Comparison of ENCODE assay signal across 8 cellular contexts in genomic region chr7:104207731-104208420, GRCh38. TPM values are rescaled to one million over a fixed set of nuclear protein-coding genes. Genes with fewer than 3 reads are reported as not detected.
DNase-seq lines count a peak whose midpoint lies in the region; ATAC-seq and TF ChIP-seq lines count a peak whose summit lies in the region.

Gene ORC5, minus strand, starts transcription at chr7:104208013. Its CDS starts 109 bp downstream, at chr7:104207904.

- peak within 1 kb of the TSS; percentile 97 for H3K14ac ChIP-seq in IMR-90 (replicated peaks; ENCODE audit: low read depth, low read length)

- no peak within 1 kb of the TSS; the same call in 2 of the 3 replicates for H2BK15ac ChIP-seq in IMR-90 (ENCODE audit: low read depth, low read length)

- H2BK120ac ChIP-seq in IMR-90 (ENCODE audit: low read depth, low read length): no peak within 1 kb of the TSS; the same call in 1 of the 2 replicates

- H2AK9ac ChIP-seq in IMR-90 (replicated peaks; ENCODE audit: low read depth, low read length, poor library complexity): peak within 1 kb of the TSS; percentile 91

- peak within 1 kb of the TSS; percentile 72 for H2AK5ac ChIP-seq in IMR-90 (ENCODE audit: low read depth, low read length)

- no TSS peak for BruUV-seq in IMR-90 (replicated peaks; lab: Mats Ljungman, UMichigan)

- intact Hi-C loops in IMR-90 (cut with micrococcal nuclease): loop anchor here (2.0 kb wide), 1 partner anchor 71 kb away; no protein-coding TSS in a partner anchor
- intact Hi-C loops in naive thymus-derived CD4-positive, alpha-beta T cell (cut with micrococcal nuclease): loop anchor here (1.0 to 10.0 kb wide), 10 partner anchors 861 to 1324 kb away; partner anchors contain the start of genes ARMC10 (in 2 of the 2), FBXL13 (in 2 of the 2), PMPCB (in 2 of the 2) and RINT1 (in 2 of the 2)

- H3K27me3 ChIP-seq in IMR-90 (ENCODE audit: control insufficient read depth, insufficient read depth, low read length) (no peaks in the 10 kb centered on the region), Peyer's patch (no peaks in the 10 kb centered on the region)
- H3K27me3 ChIP-seq in naive thymus-derived CD4-positive, alpha-beta T cell (ENCODE audit: control insufficient read depth in 2 of 2, insufficient read depth in 2 of 2, low read length in 2 of 2): no peaks in the 10 kb centered on the region

- 0% methylated on average over 9 of the region's 47 CpGs; no CpG with 5 or more reads in 1 of the 2 experiments for WGBS in IMR-90 (ENCODE audit: extremely low coverage in 2 of 2, insufficient read length in 1 of 2), 2 experiments

- peak within 1 kb of the TSS; percentile 37 for H4K91ac ChIP-seq in IMR-90 (ENCODE audit: insufficient read depth, low read depth, low read length)

- peak within 1 kb of the TSS; percentile 96 to 100 for H3K4me3 Mint-ChIP-seq in activated T-cell treated with anti-CD3 and anti-CD28 coated beads, Interleukin-2, amount 50 U/mL, for 72 hours
- H3K4me3 Mint-ChIP-seq in naive thymus-derived CD4-positive, alpha-beta T cell: peak within 1 kb of the TSS; percentile 91 to 99 (median 95)
- H3K4me3 Mint-ChIP-seq in stimulated activated naive B cell treated with anti-CD40 and anti-IgM and Interleukin-4, amounts not matched to agents 10 μg/mL and 1 μg/mL and 100 μg/mL, for 72 hours: peak within 1 kb of the TSS; percentile 96 to 99

- H3K4ac ChIP-seq in IMR-90 (ENCODE audit: low read depth, low read length): peak within 1 kb of the TSS; percentile 95

- no peaks in the 10 kb centered on the region for H3K9me3 ChIP-seq in IMR-90 (ENCODE audit: control insufficient read depth, insufficient read depth, low read length)
- H3K9me3 ChIP-seq in Peyer's patch: no peaks in the 10 kb centered on the region
- no peaks in the 10 kb centered on the region for H3K9me3 ChIP-seq in naive thymus-derived CD4-positive, alpha-beta T cell (ENCODE audit: control insufficient read depth in 2 of 3, low read length in 3 of 3)

- H3K9ac ChIP-seq in IMR-90 (ENCODE audit: low read depth, low read length): peak within 1 kb of the TSS; percentile 92

- H3K4me1 ChIP-seq in IMR-90 (ENCODE audit: control insufficient read depth, insufficient read depth, low read length) (peaks cover 2% of the 10 kb centered on the region; the same call in 1 of the 2 replicates), Peyer's patch (peaks cover 0 to 21% (median 0%) of the 10 kb centered on the region in 4 donors)
- H3K4me1 ChIP-seq in naive thymus-derived CD4-positive, alpha-beta T cell (ENCODE audit: control insufficient read depth in 2 of 2, insufficient read depth in 2 of 2, low read length in 2 of 2): peaks cover 15 to 17% of the 10 kb centered on the region in 2 donors

- H3K4me2 ChIP-seq in IMR-90 (ENCODE audit: low read depth, low read length): peak within 1 kb of the TSS; percentile 92

- peak within 1 kb of the TSS; percentile 65 to 94 for H4K8ac ChIP-seq in IMR-90 (ENCODE audit: low read depth in 2 of 2, low read length in 2 of 2)

- H2AFZ ChIP-seq in IMR-90 (replicated peaks; ENCODE audit: low read length, poor library complexity): peak within 1 kb of the TSS; percentile 94

- dilution Hi-C loops in IMR-90 (cut with HindIII; ENCODE audit: low sequenced_read_pairs, unreplicated experiment): no loop called here

- peak within 1 kb of the TSS; percentile 95 for H3K23ac ChIP-seq in IMR-90 (ENCODE audit: low read depth, low read length)

- H4K20me1 ChIP-seq in IMR-90 (ENCODE audit: insufficient read depth, low read length): no peaks in the 10 kb centered on the region

- H3K56ac ChIP-seq in IMR-90 (ENCODE audit: extremely low read depth, insufficient read depth, low read length): peak within 1 kb of the TSS; percentile 75

- peak within 1 kb of the TSS; percentile 99 for H3K27ac Mint-ChIP-seq in activated T-cell treated with anti-CD3 and anti-CD28 coated beads, Interleukin-2, amount 50 U/mL, for 72 hours
- peak within 1 kb of the TSS; percentile 88 to 98 (median 93) for H3K27ac Mint-ChIP-seq in naive thymus-derived CD4-positive, alpha-beta T cell
- peak within 1 kb of the TSS; percentile 97 for H3K27ac Mint-ChIP-seq in stimulated activated naive B cell treated with anti-CD40 and anti-IgM and Interleukin-4, amounts not matched to agents 10 μg/mL and 1 μg/mL and 100 μg/mL, for 72 hours

- H3K36me3 ChIP-seq in IMR-90 (ENCODE audit: control insufficient read depth, insufficient read depth, low read length) (peaks cover 3% of the 10 kb centered on the region), Peyer's patch (peaks cover 0 to 4% (median 0%) of the 10 kb centered on the region in 3 donors)
- H3K36me3 ChIP-seq in naive thymus-derived CD4-positive, alpha-beta T cell (ENCODE audit: control insufficient read depth in 2 of 3, insufficient read depth in 3 of 3, low read length in 3 of 3): peaks cover 0 to 14% (median 0%) of the 10 kb centered on the region in 3 experiments

- ATAC-seq in GM21528 (IDR thresholded peaks at IDR 0.05; ENCODE audit: low FRiP score, unreplicated experiment): peak; percentile 100
- peak; percentile 99 for ATAC-seq in IMR-90 (ENCODE audit: low read depth)
- peak; percentile 100 for ATAC-seq in activated T-cell treated with anti-CD3 and anti-CD28 coated beads, Interleukin-2, amount 50 U/mL, for 72 hours (replicated peaks in 1 of 2)
- ATAC-seq in naive thymus-derived CD4-positive, alpha-beta T cell: peak; percentile 99
- peak; percentile 100 for ATAC-seq in stimulated activated naive B cell treated with anti-CD40 and anti-IgM and Interleukin-4, amounts not matched to agents 10 μg/mL and 1 μg/mL and 100 μg/mL, for 72 hours (replicated peaks)

- TF ChIP-seq CTCF in IMR-90 (conservative IDR thresholded peaks at IDR 0.05; ENCODE audit: low read depth, low read length) (no peak), Peyer's patch (IDR thresholded peaks at IDR 0.05) (no peak)

- H3K36me3 Mint-ChIP-seq in activated T-cell treated with anti-CD3 and anti-CD28 coated beads, Interleukin-2, amount 50 U/mL, for 72 hours (ENCODE audit: insufficient read depth in 2 of 2): peaks cover 7 to 16% of the 10 kb centered on the region in 2 donors
- H3K36me3 Mint-ChIP-seq in naive thymus-derived CD4-positive, alpha-beta T cell: peaks cover 5 to 14% (median 9%) of the 10 kb centered on the region in 5 donors
- H3K36me3 Mint-ChIP-seq in stimulated activated naive B cell treated with anti-CD40 and anti-IgM and Interleukin-4, amounts not matched to agents 10 μg/mL and 1 μg/mL and 100 μg/mL, for 72 hours: peaks cover 8 to 10% of the 10 kb centered on the region in 2 donors

- peaks cover 15 to 31% of the 10 kb centered on the region in 2 experiments; a peak in 3 of 4 replicates for H3K79me1 ChIP-seq in IMR-90 (ENCODE audit: low read depth in 1 of 2, low read length in 2 of 2)

- TF ChIP-seq POLR2A in IMR-90 (IDR thresholded peaks at IDR 0.05; ENCODE audit: low read depth, low read length) (peak; percentile 82), Peyer's patch (IDR thresholded peaks at IDR 0.05) (peak; percentile 58 to 68)

- H3K4me1 Mint-ChIP-seq in activated T-cell treated with anti-CD3 and anti-CD28 coated beads, Interleukin-2, amount 50 U/mL, for 72 hours (ENCODE audit: low read depth): peaks cover 27% of the 10 kb centered on the region
- peaks cover 18 to 57% (median 38%) of the 10 kb centered on the region in 7 donors for H3K4me1 Mint-ChIP-seq in naive thymus-derived CD4-positive, alpha-beta T cell
- H3K4me1 Mint-ChIP-seq in stimulated activated naive B cell treated with anti-CD40 and anti-IgM and Interleukin-4, amounts not matched to agents 10 μg/mL and 1 μg/mL and 100 μg/mL, for 72 hours: peaks cover 8 to 11% of the 10 kb centered on the region in 2 donors

- H3K27me3 Mint-ChIP-seq in activated T-cell treated with anti-CD3 and anti-CD28 coated beads, Interleukin-2, amount 50 U/mL, for 72 hours (ENCODE audit: low read depth): peaks cover 20% of the 10 kb centered on the region
- peaks cover 13 to 25% (median 19%) of the 10 kb centered on the region in 5 donors for H3K27me3 Mint-ChIP-seq in naive thymus-derived CD4-positive, alpha-beta T cell
- peaks cover 30 to 33% of the 10 kb centered on the region in 2 donors for H3K27me3 Mint-ChIP-seq in stimulated activated naive B cell treated with anti-CD40 and anti-IgM and Interleukin-4, amounts not matched to agents 10 μg/mL and 1 μg/mL and 100 μg/mL, for 72 hours

- H3K9me3 Mint-ChIP-seq in activated T-cell treated with anti-CD3 and anti-CD28 coated beads, Interleukin-2, amount 50 U/mL, for 72 hours: peaks cover 0 to 5% of the 10 kb centered on the region in 2 donors
- H3K9me3 Mint-ChIP-seq in naive thymus-derived CD4-positive, alpha-beta T cell: peaks cover 0 to 3% (median 0%) of the 10 kb centered on the region in 11 donors
- peaks cover 0 to 2% of the 10 kb centered on the region in 2 donors for H3K9me3 Mint-ChIP-seq in stimulated activated naive B cell treated with anti-CD40 and anti-IgM and Interleukin-4, amounts not matched to agents 10 μg/mL and 1 μg/mL and 100 μg/mL, for 72 hours

- H4K5ac ChIP-seq in IMR-90 (ENCODE audit: low read depth, low read length): peak within 1 kb of the TSS; percentile 71

- CTCF ChIA-PET in IMR-90 (lab: Yijun Ruan, JAX): interaction anchor here (0.7 kb wide), 1 partner anchor 682 kb away, joined by 3 read pairs; no protein-coding TSS in a partner anchor
- CTCF ChIA-PET in naive thymus-derived CD4-positive, alpha-beta T cell (lab: Charles Lee): interaction anchor here (0.7 kb wide), 1 partner anchor 13 kb away, joined by 3 read pairs; no protein-coding TSS in a partner anchor

- H3K4me3 ChIP-seq in IMR-90 (ENCODE audit: insufficient read depth, low read depth, low read length) (peak within 1 kb of the TSS; percentile 65), Peyer's patch (peak within 1 kb of the TSS; percentile 69 to 71 (median 70))
- peak within 1 kb of the TSS; percentile 93 for H3K4me3 ChIP-seq in naive thymus-derived CD4-positive, alpha-beta T cell (ENCODE audit: low read length)

- H3K27ac ChIP-seq in IMR-90 (ENCODE audit: insufficient read depth, low read length): peak within 1 kb of the TSS; percentile 79
- peak within 1 kb of the TSS; percentile 54 to 76 (median 66) for H3K27ac ChIP-seq in Peyer's patch
- H3K27ac ChIP-seq in naive thymus-derived CD4-positive, alpha-beta T cell (ENCODE audit: low read depth, low read length): peak within 1 kb of the TSS; percentile 88

- DNase-seq in DMS153 (lab: John Stamatoyannopoulos, UW): peak; percentile 63
- peak; percentile 80 for DNase-seq in IMR-90
- peak; percentile 58 to 84 (median 83) for DNase-seq in Peyer's patch
- DNase-seq in activated T-cell treated with anti-CD3 and anti-CD28 coated beads, Interleukin-2, amount 50 U/mL, for 72 hours: peak; percentile 85 to 86
- peak; percentile 80 for DNase-seq in fibroblast of gingiva (ENCODE audit: low read depth)
- DNase-seq in naive thymus-derived CD4-positive, alpha-beta T cell: peak; percentile 57 to 85 (median 74)
- DNase-seq in stimulated activated naive B cell treated with anti-CD40 and anti-IgM and Interleukin-4, amounts not matched to agents 10 μg/mL and 1 μg/mL and 100 μg/mL, for 72 hours: peak; percentile 71

- no peak within 1 kb of the TSS for H2BK20ac ChIP-seq in IMR-90 (ENCODE audit: low read depth, low read length)

- no peak for TF ChIP-seq RAD21 in IMR-90 (IDR thresholded peaks at IDR 0.05; ENCODE audit: low read length)

- peak within 1 kb of the TSS; percentile 71 for H2BK5ac ChIP-seq in IMR-90 (ENCODE audit: low read depth, low read length, poor library complexity, severe bottlenecking)

- H3K9me1 ChIP-seq in IMR-90 (ENCODE audit: insufficient read depth, low read length): no peaks in the 10 kb centered on the region

- POLR2A ChIA-PET in IMR-90 (lab: Charles Lee; ENCODE audit: unreplicated experiment): interaction anchor here (0.6 to 1.1 kb wide), 2 partner anchors 168 to 381 kb away, joined by 4 to 14 read pairs; no protein-coding TSS in a partner anchor
- POLR2A ChIA-PET in naive thymus-derived CD4-positive, alpha-beta T cell (lab: Charles Lee): no interaction called here

- H3K18ac ChIP-seq in IMR-90 (ENCODE audit: low read depth, low read length): peak within 1 kb of the TSS; percentile 50

- in situ Hi-C loops in IMR-90 (cut with MboI; ENCODE audit: low sequenced_read_pairs): no loop called here

RNA-seq across cellular contexts. Expression of gene ORC5, which starts in this region (rescaled TPM):
- total RNA-seq in IMR-90 (2012; rRNA removed) (18.8 and 27.8 TPM in 2 replicates), Peyer's patch (10 to 100 TPM; 10.7 to 41.2 (median 18.0) TPM)
- polyA plus RNA-seq in IMR-90 (2012; rRNA removed): 6.5 and 7.9 TPM in 2 replicates
- polyA plus RNA-seq in IMR-90 (2012; cell fraction: cytosol; rRNA removed): 1.2 and 1.7 TPM in 2 replicates
- polyA plus RNA-seq in IMR-90 (2012; cell fraction: nucleus; rRNA removed; ENCODE audit: low replicate concordance): 0.65 and 2.9 TPM in 2 replicates
- 10 to 100 TPM; 21.5 to 39.7 TPM for total RNA-seq in activated T-cell treated with anti-CD3 and anti-CD28 coated beads, Interleukin-2, amount 50 U/mL, for 72 hours
- total RNA-seq in naive thymus-derived CD4-positive, alpha-beta T cell: 10 to 100 TPM; 15.9 to 28.0 (median 24.5) TPM
- polyA plus RNA-seq in naive thymus-derived CD4-positive, alpha-beta T cell: 10 to 100 TPM; 26.3 to 30.3 TPM

Comparison
In these comparisons a context has a peak if more than half of its experiments do, and no peak if none do; other contexts are left out.
1. Peak in every context shown above with its lines: DNase-seq, ATAC-seq, H3K4me3 ChIP-seq and H3K27ac ChIP-seq.